In the genomic region with DNA sequence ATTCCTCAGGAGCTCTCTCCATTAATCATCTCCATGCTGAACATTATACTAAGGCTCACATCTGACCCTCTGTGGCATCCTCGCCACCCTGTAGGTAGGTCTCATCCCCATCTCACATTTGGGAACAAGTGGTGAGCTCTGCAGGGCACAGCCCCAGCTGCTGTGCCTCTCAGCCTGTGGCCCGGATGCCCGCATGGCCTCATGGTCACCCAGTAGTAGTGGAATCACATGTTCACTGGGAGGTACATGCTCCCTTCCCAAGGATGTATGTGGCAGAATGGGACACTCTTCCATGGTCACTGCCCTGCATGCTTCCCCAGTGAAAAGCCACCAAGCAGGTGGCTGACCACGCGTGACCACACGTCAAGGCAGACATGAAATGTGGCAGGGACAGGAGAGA, we compare ENCODE assay signal across 25 cellular contexts. TPM values are rescaled to one million over a fixed set of nuclear protein-coding genes. Genes with fewer than 3 reads are reported as not detected.
A peak's percentile ranks its signal among the peaks of the same experiment; 100 is the strongest.
DNase-seq lines count a peak whose midpoint lies in the region; ATAC-seq and TF ChIP-seq lines count a peak whose summit lies in the region.
"Had no signal": no experiment of that assay in that cellular context is flagged by ENCODE, and none has a peak within 500 bp of the region (broad histone marks: within the 10 kb centered on the region; RNA-seq: fewer than 3 reads in every experiment).

No MANE protein-coding gene starts in this region.

- intact Hi-C loops in left cardiac atrium (cut with DNase I) (no loop called here), heart right ventricle (cut with DNase I) (no loop called here)
- intact Hi-C loops in activated T-helper 1 cell treated with anti-CD3 and anti-CD28 coated beads, Interleukin-12 subunit alpha, Interleukin-12 subunit beta, Interleukin-2, Interleukin-4 antibody, amounts not matched to agents 30 ng/mL and 10 ng/mL and 1 ng/mL, durations not matched to agents 14 hours and 24 hours and 36 hours (cut with micrococcal nuclease), result no loop called here

- no peaks in the 10 kb centered on the region for H3K36me3 Mint-ChIP-seq in chondrocyte (ENCODE audit: low read depth)
- no peaks in the 10 kb centered on the region for H3K36me3 Mint-ChIP-seq in progenitor cell of endocrine pancreas (ENCODE audit: insufficient read depth)
- H3K36me3 Mint-ChIP-seq in effector memory CD8-positive, alpha-beta T cell (ENCODE audit: insufficient read depth), result peaks cover 25% of the 10 kb centered on the region
- peaks cover 2% of the 10 kb centered on the region for H3K36me3 Mint-ChIP-seq in activated T-helper 1 cell treated with anti-CD3 and anti-CD28 coated beads, Interleukin-12 subunit alpha, Interleukin-12 subunit beta, Interleukin-2, Interleukin-4 antibody, amounts not matched to agents 30 ng/mL and 10 ng/mL and 1 ng/mL, durations not matched to agents 14 hours and 24 hours and 36 hours (ENCODE audit: low read depth)
- H3K36me3 Mint-ChIP-seq: brain; stimulated activated effector memory CD8-positive, alpha-beta T cell treated with anti-CD3 and anti-CD28 coated beads, Interleukin-12 subunit alpha, Interleukin-12 subunit beta, amount 100 ng/mL, for 72 hours had no signal

- H3K27me3 Mint-ChIP-seq in chondrocyte (ENCODE audit: low read depth) (no peaks in the 10 kb centered on the region), progenitor cell of endocrine pancreas (peaks cover 6% of the 10 kb centered on the region)
- H3K27me3 Mint-ChIP-seq in effector memory CD8-positive, alpha-beta T cell, result no peaks in the 10 kb centered on the region
- no peaks in the 10 kb centered on the region for H3K27me3 Mint-ChIP-seq in activated T-helper 1 cell treated with anti-CD3 and anti-CD28 coated beads, Interleukin-12 subunit alpha, Interleukin-12 subunit beta, Interleukin-2, Interleukin-4 antibody, amounts not matched to agents 30 ng/mL and 10 ng/mL and 1 ng/mL, durations not matched to agents 14 hours and 24 hours and 36 hours (ENCODE audit: insufficient read depth)
- H3K27me3 Mint-ChIP-seq: brain; CD4-positive, alpha-beta T cell; memory B cell had no signal

- H3K9me3 Mint-ChIP-seq in chondrocyte (ENCODE audit: low read depth) (no peaks in the 10 kb centered on the region), progenitor cell of endocrine pancreas (ENCODE audit: low read depth) (no peaks in the 10 kb centered on the region)
- no peaks in the 10 kb centered on the region for H3K9me3 Mint-ChIP-seq in effector memory CD8-positive, alpha-beta T cell
- no peaks in the 10 kb centered on the region for H3K9me3 Mint-ChIP-seq in activated T-helper 1 cell treated with anti-CD3 and anti-CD28 coated beads, Interleukin-12 subunit alpha, Interleukin-12 subunit beta, Interleukin-2, Interleukin-4 antibody, amounts not matched to agents 30 ng/mL and 10 ng/mL and 1 ng/mL, durations not matched to agents 14 hours and 24 hours and 36 hours
- H3K9me3 Mint-ChIP-seq: brain; CD4-positive, alpha-beta T cell; memory B cell; stimulated activated effector memory CD8-positive, alpha-beta T cell treated with anti-CD3 and anti-CD28 coated beads, Interleukin-12 subunit alpha, Interleukin-12 subunit beta, amount 100 ng/mL, for 72 hours had no signal

- ATAC-seq in left cardiac atrium (no peak), heart right ventricle (no peak), foreskin keratinocyte (no peak), HG03025 (IDR thresholded peaks at IDR 0.05; ENCODE audit: low FRiP score, unreplicated experiment) (no peak)
- ATAC-seq in effector memory CD8-positive, alpha-beta T cell (replicated peaks), result no peak
- ATAC-seq: psoas muscle; stimulated activated effector memory CD8-positive, alpha-beta T cell treated with anti-CD3 and anti-CD28 coated beads, Interleukin-12 subunit alpha, Interleukin-12 subunit beta, amount 100 ng/mL, for 72 hours had no signal

- H3K4me3 Mint-ChIP-seq in chondrocyte (ENCODE audit: unreplicated experiment) (no peak overlapping the region), progenitor cell of endocrine pancreas (ENCODE audit: low read depth) (no peak overlapping the region)
- H3K4me3 Mint-ChIP-seq in effector memory CD8-positive, alpha-beta T cell, result no peak overlapping the region
- no peak overlapping the region for H3K4me3 Mint-ChIP-seq in activated T-helper 1 cell treated with anti-CD3 and anti-CD28 coated beads, Interleukin-12 subunit alpha, Interleukin-12 subunit beta, Interleukin-2, Interleukin-4 antibody, amounts not matched to agents 30 ng/mL and 10 ng/mL and 1 ng/mL, durations not matched to agents 14 hours and 24 hours and 36 hours
- H3K4me3 Mint-ChIP-seq: brain; CD4-positive, alpha-beta T cell; memory B cell; stimulated activated effector memory CD8-positive, alpha-beta T cell treated with anti-CD3 and anti-CD28 coated beads, Interleukin-12 subunit alpha, Interleukin-12 subunit beta, amount 100 ng/mL, for 72 hours had no signal

- no peak overlapping the region for H3K27ac ChIP-seq in heart right ventricle
- H3K27ac ChIP-seq in foreskin keratinocyte, result no peak overlapping the region
- H3K27ac ChIP-seq: left lung, psoas muscle, SJSA1 had no signal

- DNase-seq in left cardiac atrium (peak; percentile 3), heart right ventricle (no peak), chondrocyte (ENCODE audit: low spot score) (peak; percentile 43), progenitor cell of endocrine pancreas (ENCODE audit: low spot score, unreplicated experiment) (no peak), foreskin keratinocyte (no peak)
- DNase-seq in effector memory CD8-positive, alpha-beta T cell, result no peak
- no peak for DNase-seq in activated T-helper 1 cell treated with anti-CD3 and anti-CD28 coated beads, Interleukin-12 subunit alpha, Interleukin-12 subunit beta, Interleukin-2, Interleukin-4 antibody, amounts not matched to agents 30 ng/mL and 10 ng/mL and 1 ng/mL, durations not matched to agents 14 hours and 24 hours and 36 hours (ENCODE audit: low spot score)
- DNase-seq: activated CD4-positive, alpha-beta T cell treated with anti-CD3 and anti-CD28 coated beads, Interleukin-2, amount 50 U/mL, for 1 hour; activated naive CD4-positive, alpha-beta T cell; activated T-cell treated with anti-CD3 and anti-CD28 coated beads, Interleukin-2, amount 50 U/mL, for 1 hour; CD4-positive, alpha-beta T cell; DND-41; GF-D8; HCEC 1CT; NCI-H446 treated with DMSO at 0.1 percent for 48 hours; NCI-H82; psoas muscle; stimulated activated CD4-positive, alpha-beta T cell treated with anti-CD3 and anti-CD28 coated beads, Interleukin-15, amount 100 ng/mL, for 24 hours; T1000 had no signal

- H3K4me1 ChIP-seq in heart right ventricle, result peaks cover 0 to 41% (median 14%) of the 10 kb centered on the region in 9 donors
- peaks cover 7% of the 10 kb centered on the region for H3K4me1 ChIP-seq in foreskin keratinocyte
- H3K4me1 ChIP-seq: SJSA1 had no signal

- H3K4me1 Mint-ChIP-seq in chondrocyte (ENCODE audit: low read depth) (no peaks in the 10 kb centered on the region), progenitor cell of endocrine pancreas (ENCODE audit: low read depth) (peaks cover 26% of the 10 kb centered on the region)
- peaks cover 9 to 14% of the 10 kb centered on the region in 2 donors for H3K4me1 Mint-ChIP-seq in effector memory CD8-positive, alpha-beta T cell (ENCODE audit: low read depth in 2 of 2)
- no peaks in the 10 kb centered on the region for H3K4me1 Mint-ChIP-seq in activated T-helper 1 cell treated with anti-CD3 and anti-CD28 coated beads, Interleukin-12 subunit alpha, Interleukin-12 subunit beta, Interleukin-2, Interleukin-4 antibody, amounts not matched to agents 30 ng/mL and 10 ng/mL and 1 ng/mL, durations not matched to agents 14 hours and 24 hours and 36 hours (ENCODE audit: low read depth)
- H3K4me1 Mint-ChIP-seq: brain had no signal

- TF ChIP-seq CTCF in heart right ventricle (IDR thresholded peaks at IDR 0.05) (no peak), chondrocyte (IDR thresholded peaks at IDR 0.05) (no peak), progenitor cell of endocrine pancreas (IDR thresholded peaks at IDR 0.05; ENCODE audit: unreplicated experiment) (no peak), foreskin keratinocyte (conservative IDR thresholded peaks at IDR 0.05) (no peak)

- H3K27me3 ChIP-seq in heart right ventricle (no peaks in the 10 kb centered on the region), foreskin keratinocyte (no peaks in the 10 kb centered on the region)
- H3K27me3 ChIP-seq: left lung, SJSA1 had no signal

- H3K36me3 ChIP-seq in heart right ventricle, result peaks cover 0 to 93% (median 37%) of the 10 kb centered on the region in 9 donors
- H3K36me3 ChIP-seq: SJSA1 had no signal

- H3K4me3 ChIP-seq in heart right ventricle, result no peak overlapping the region
- H3K4me3 ChIP-seq: left lung, psoas muscle, SJSA1 had no signal

- H3K9me3 ChIP-seq in heart right ventricle, result no peaks in the 10 kb centered on the region
- H3K9me3 ChIP-seq: left lung, psoas muscle, SJSA1 had no signal

- WGBS in heart right ventricle, 2 donors, result 90 to 92% methylated on average over 6 of the region's 6 CpGs

- H3K27ac Mint-ChIP-seq in chondrocyte (ENCODE audit: unreplicated experiment) (no peak overlapping the region), progenitor cell of endocrine pancreas (peak overlapping the region; percentile 29)
- peak overlapping the region in 1 of 2 donors; percentile 69 for H3K27ac Mint-ChIP-seq in effector memory CD8-positive, alpha-beta T cell
- no peak overlapping the region for H3K27ac Mint-ChIP-seq in activated T-helper 1 cell treated with anti-CD3 and anti-CD28 coated beads, Interleukin-12 subunit alpha, Interleukin-12 subunit beta, Interleukin-2, Interleukin-4 antibody, amounts not matched to agents 30 ng/mL and 10 ng/mL and 1 ng/mL, durations not matched to agents 14 hours and 24 hours and 36 hours
- H3K27ac Mint-ChIP-seq: brain; CD4-positive, alpha-beta T cell; memory B cell had no signal

RNA-seq across cellular contexts. Expression of a gene that starts 26.3 kb away (rescaled TPM):
- total RNA-seq in left cardiac atrium, result 10 to 100 TPM; 47.0 to 52.2 TPM
- total RNA-seq in heart right ventricle, result 10 to 100 TPM; 22.5 to 44.6 (median 33.1) TPM
- polyA plus RNA-seq in heart right ventricle, result 10 to 100 TPM; 15.3 to 48.5 TPM
- 77.7 to 82.2 TPM (median 79.9 TPM) in 3 replicates for total RNA-seq in chondrocyte
- 81.0 and 81.3 TPM in 2 replicates for total RNA-seq in progenitor cell of endocrine pancreas
- total RNA-seq in activated T-helper 1 cell treated with anti-CD3 and anti-CD28 coated beads, Interleukin-12 subunit alpha, Interleukin-12 subunit beta, Interleukin-2, Interleukin-4 antibody, amounts not matched to agents 30 ng/mL and 10 ng/mL and 1 ng/mL, durations not matched to agents 14 hours and 24 hours and 36 hours, result 57.7 and 58.7 TPM in 2 replicates
- total RNA-seq in foreskin keratinocyte, result 67.8 and 70.8 TPM in 2 replicates
- 62.4 and 67.2 TPM in 2 replicates for polyA plus RNA-seq in foreskin keratinocyte

RNA-seq across cellular contexts. Expression of a gene that starts 39.1 kb away (rescaled TPM):
- 10 to 100 TPM; 27.9 to 55.0 TPM for total RNA-seq in left cardiac atrium
- total RNA-seq in heart right ventricle, result 100 to 1,000 TPM in 3 of 10 donors, 10 to 100 TPM in 7; 72.5 to 114 (median 87.4) TPM
- polyA plus RNA-seq in heart right ventricle, result 10 to 100 TPM; 29.7 to 62.2 TPM
- total RNA-seq in chondrocyte, result 1.5 to 5.5 TPM (median 5.5 TPM) in 3 replicates
- 0.67 and 0.72 TPM in 2 replicates for total RNA-seq in progenitor cell of endocrine pancreas
- total RNA-seq in activated T-helper 1 cell treated with anti-CD3 and anti-CD28 coated beads, Interleukin-12 subunit alpha, Interleukin-12 subunit beta, Interleukin-2, Interleukin-4 antibody, amounts not matched to agents 30 ng/mL and 10 ng/mL and 1 ng/mL, durations not matched to agents 14 hours and 24 hours and 36 hours, result 11.7 and 12.7 TPM in 2 replicates
- 4.6 and 4.7 TPM in 2 replicates for total RNA-seq in foreskin keratinocyte
- 4.0 and 4.1 TPM in 2 replicates for polyA plus RNA-seq in foreskin keratinocyte

Comparison
In these comparisons a context has a peak if more than half of its experiments do, and no peak if none do; other contexts are left out.
1. DNase-seq: peak in left cardiac atrium (single experiment) and chondrocyte (single experiment); none in heart right ventricle (0 of 2), progenitor cell of endocrine pancreas (single experiment), effector memory CD8-positive, alpha-beta T cell (0 of 3), activated T-helper 1 cell treated with anti-CD3 and anti-CD28 coated beads, Interleukin-12 subunit alpha, Interleukin-12 subunit beta, Interleukin-2, Interleukin-4 antibody, amounts not matched to agents 30 ng/mL and 10 ng/mL and 1 ng/mL, durations not matched to agents 14 hours and 24 hours and 36 hours (single experiment) and foreskin keratinocyte (0 of 2).